In the genomic region with DNA sequence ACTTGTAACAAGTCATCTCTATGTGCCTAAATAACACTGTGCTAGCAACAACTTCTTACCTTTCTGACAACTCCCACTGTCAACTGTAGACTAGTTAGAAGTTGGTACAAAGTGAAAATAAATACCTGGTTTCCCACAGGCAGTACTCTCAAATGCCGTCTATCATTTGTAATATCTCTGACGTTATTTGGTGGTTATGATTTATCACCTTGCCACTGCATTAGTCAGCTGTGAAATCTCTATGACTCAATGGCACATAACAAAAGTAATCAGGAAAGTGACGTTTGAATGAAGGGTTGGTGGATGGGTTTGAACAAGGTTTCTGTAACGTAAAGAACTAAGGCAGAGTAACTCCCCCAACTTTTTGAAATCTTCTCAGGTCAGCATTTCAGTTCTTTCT, we compare ENCODE assay signal across 2 cellular contexts.
TF ChIP-seq lines count a peak whose summit lies in the region.

No MANE protein-coding gene starts in this region.

TF ChIP-seq in endothelial cell of umbilical vein, 7 proteins besides CTCF, POLR2A, EP300 and RAD21:
- peak; percentile 57 for TF ChIP-seq GATA2 (IDR thresholded peaks at IDR 0.05; ENCODE audit: insufficient read depth, insufficient read length, low read depth, low read length)
- TF ChIP-seq POLR2AphosphoS5 (IDR thresholded peaks at IDR 0.05; ENCODE audit: insufficient read depth, low read depth, low read length), result no peak
- TF ChIP-seq, protein P1, sequence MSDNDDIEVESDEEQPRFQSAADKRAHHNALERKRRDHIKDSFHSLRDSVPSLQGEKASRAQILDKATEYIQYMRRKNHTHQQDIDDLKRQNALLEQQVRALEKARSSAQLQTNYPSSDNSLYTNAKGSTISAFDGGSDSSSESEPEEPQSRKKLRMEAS (IDR thresholded peaks at IDR 0.05; ENCODE audit: insufficient read depth, insufficient read length), result no peak
- no peak for TF ChIP-seq EZH2 (IDR thresholded peaks at IDR 0.05; ENCODE audit: borderline replicate concordance, low read depth, low read length, severe bottlenecking)
- peak; percentile 35 for TF ChIP-seq JUN (IDR thresholded peaks at IDR 0.05; ENCODE audit: borderline replicate concordance, insufficient read depth, insufficient read length, low read depth)
- peak; percentile 80 for TF ChIP-seq FOS (IDR thresholded peaks at IDR 0.05; ENCODE audit: borderline replicate concordance, insufficient read depth, low read length)
- TF ChIP-seq MYC (IDR thresholded peaks at IDR 0.05; ENCODE audit: low read depth, low read length), result no peak

TF ChIP-seq in GM12891, 5 proteins besides CTCF, POLR2A, EP300 and RAD21:
- no peak for TF ChIP-seq TAF1 (IDR thresholded peaks at IDR 0.05; ENCODE audit: low read depth, low read length)
- TF ChIP-seq POU2F2 (IDR thresholded peaks at IDR 0.05; ENCODE audit: low read depth, low read length), result no peak
- no peak for TF ChIP-seq POLR2AphosphoS5 (IDR thresholded peaks at IDR 0.05; ENCODE audit: low read depth, low read length)
- TF ChIP-seq SPI1 (IDR thresholded peaks at IDR 0.05; ENCODE audit: low read depth, low read length), result no peak
- TF ChIP-seq PAX5 (IDR thresholded peaks at IDR 0.05; ENCODE audit: insufficient read depth, low read length, severe bottlenecking), result no peak
